Comparison of ENCODE assay signal across 8 cellular contexts in genomic region chr9:2241875-2242741, GRCh38.
DNase-seq lines count a peak whose midpoint lies in the region; ATAC-seq and TF ChIP-seq lines count a peak whose summit lies in the region.

No MANE protein-coding gene starts in this region.

- peak in 1 of 4 donors; percentile 36 for TF ChIP-seq POLR2A in stomach (IDR thresholded peaks at IDR 0.05)

- peaks cover 2 to 15% (median 8%) of the 10 kb centered on the region in 9 donors for H3K9me3 Mint-ChIP-seq in naive thymus-derived CD8-positive, alpha-beta T cell

- H3K4me1 ChIP-seq in HUES64 (ENCODE audit: insufficient read depth, low read length) (peaks cover 24% of the 10 kb centered on the region), OCI-LY3 (ENCODE audit: low read length) (peaks cover 8% of the 10 kb centered on the region; the same call in 1 of the 2 replicates), stomach (peaks cover 5 to 24% (median 22%) of the 10 kb centered on the region in 4 donors)

- H3K27me3 Mint-ChIP-seq in naive thymus-derived CD8-positive, alpha-beta T cell = peaks cover 12 to 55% (median 16%) of the 10 kb centered on the region in 5 donors

- no peak for TF ChIP-seq EP300 in stomach (IDR thresholded peaks at IDR 0.05)

- H3K4me3 ChIP-seq in HUES64 (ENCODE audit: low read length) (peak overlapping the region; percentile 54), OCI-LY3 (ENCODE audit: low read length) (peak overlapping the region; percentile 83), fibroblast of pulmonary artery (replicated peaks; ENCODE audit: low read depth, low read length) (peak overlapping the region; percentile 61), stomach (peak overlapping the region; percentile 39 to 52 (median 48))

- peaks cover 5% of the 10 kb centered on the region for H3K9me3 ChIP-seq in HUES64 (ENCODE audit: insufficient read depth, low read depth, low read length)
- H3K9me3 ChIP-seq in OCI-LY3 (ENCODE audit: insufficient read depth, low read length) = no peaks in the 10 kb centered on the region
- H3K9me3 ChIP-seq in stomach = no peaks in the 10 kb centered on the region

- H3K27ac ChIP-seq in HUES64 (ENCODE audit: low read depth, low read length) (peak overlapping the region; percentile 85), OCI-LY3 (ENCODE audit: low read length) (no peak overlapping the region), stomach (peak overlapping the region; percentile 25 to 83 (median 78))

- intact Hi-C loops in stomach (cut with DNase I; ENCODE audit: low total_unique reads) = no loop called here

- H3K9ac ChIP-seq in HUES64 (ENCODE audit: low read depth, low read length) (peak overlapping the region; percentile 83), OCI-LY3 (ENCODE audit: low read length) (peak overlapping the region; percentile 68)

- peaks cover 9 to 18% (median 16%) of the 10 kb centered on the region in 4 donors for H3K4me1 Mint-ChIP-seq in naive thymus-derived CD8-positive, alpha-beta T cell

- POLR2A ChIA-PET in naive thymus-derived CD8-positive, alpha-beta T cell (lab: Charles Lee) = no interaction called here

- peaks cover 0 to 13% (median 8%) of the 10 kb centered on the region in 3 donors for H3K36me3 Mint-ChIP-seq in naive thymus-derived CD8-positive, alpha-beta T cell

- peak; percentile 95 for ATAC-seq in GM21528 (IDR thresholded peaks at IDR 0.05; ENCODE audit: low FRiP score, unreplicated experiment)
- ATAC-seq in naive thymus-derived CD8-positive, alpha-beta T cell = peak; percentile 82 to 85

- H3K4me2 ChIP-seq in OCI-LY3 (ENCODE audit: low read length) = peak overlapping the region; percentile 93

- H3K79me2 ChIP-seq in OCI-LY3 (ENCODE audit: low read length) = no peaks in the 10 kb centered on the region

- H2AFZ ChIP-seq in OCI-LY3 (ENCODE audit: low read depth, low read length) = peak overlapping the region; percentile 75

- H3K27ac Mint-ChIP-seq in naive thymus-derived CD8-positive, alpha-beta T cell = peak overlapping the region in 3 of 10 donors; percentile 52 to 61 (median 55)

- H3K4me3 Mint-ChIP-seq in naive thymus-derived CD8-positive, alpha-beta T cell = peak overlapping the region; percentile 61 to 80 (median 76)

- no peaks in the 10 kb centered on the region for H3K27me3 ChIP-seq in HUES64 (ENCODE audit: insufficient read depth, low read length)
- no peaks in the 10 kb centered on the region for H3K27me3 ChIP-seq in OCI-LY3 (ENCODE audit: low read depth, low read length)
- no peaks in the 10 kb centered on the region for H3K27me3 ChIP-seq in stomach

- H3K36me3 ChIP-seq in HUES64 (ENCODE audit: insufficient read depth, low read length) (0 out of 2 replicates have a peak, but pooled peaks cover 4% of the 10 kb centered on the region), OCI-LY3 (replicated peaks; ENCODE audit: low read depth, low read length) (no peaks in the 10 kb centered on the region), stomach (no peaks in the 10 kb centered on the region)

- 4% methylated on average over 38 of the region's 38 CpGs for WGBS in HUES64
- WGBS in stomach, 5 donors = 1 to 3% (median 2%) methylated on average over 34 to 38 of the region's 38 CpGs

- TF ChIP-seq CTCF in OCI-LY3 (IDR thresholded peaks at IDR 0.05; ENCODE audit: low read depth, low read length) (no peak), fibroblast of pulmonary artery (IDR thresholded peaks at IDR 0.05; ENCODE audit: low read length, missing control alignments) (no peak), stomach (IDR thresholded peaks at IDR 0.05) (no peak)

- DNase-seq in DMS 273 (lab: John Stamatoyannopoulos, UW; ENCODE audit: unreplicated experiment) = peak; percentile 94
- peak; percentile 9 for DNase-seq in activated T-helper 1 cell treated with Interleukin-2 at 50 U/mL for 16 hours (ENCODE audit: low read depth)
- DNase-seq in fibroblast of pulmonary artery (ENCODE audit: low read depth) = peak; percentile 95
- DNase-seq in naive thymus-derived CD8-positive, alpha-beta T cell = peak in 9 of 10 donors; percentile 7 to 52 (median 20)
- DNase-seq in stomach = peak; percentile 84

- no peaks in the 10 kb centered on the region for H4K20me1 ChIP-seq in OCI-LY3 (ENCODE audit: insufficient read depth, low read length)

Comparison
In these comparisons a context has a peak if more than half of its experiments do, and no peak if none do; other contexts are left out.
1. DNase-seq: peak in every context shown above with its lines; median percentile 95 in fibroblast of pulmonary artery; 94 in DMS 273; 84 in stomach; 20 in naive thymus-derived CD8-positive, alpha-beta T cell; 9 in activated T-helper 1 cell treated with Interleukin-2 at 50 U/mL for 16 hours.